2 cellular contexts compared by ENCODE assay signal in genomic region chr1:193042766-193043691, GRCh38.
TF ChIP-seq lines count a peak whose summit lies in the region.

No MANE protein-coding gene starts in this region.

TF ChIP-seq in HEK293, 187 proteins besides CTCF, POLR2A, EP300 and RAD21:
- no peak for TF ChIP-seq YY2 (tag by site-specific recombination; IDR thresholded peaks at IDR 0.05)
- peak; percentile 20; the same call in 1 of the 2 replicates for TF ChIP-seq ZNF362 (tag by site-specific recombination; IDR thresholded peaks at IDR 0.05)

TF ChIP-seq in H1, 55 proteins besides CTCF, POLR2A, EP300 and RAD21:
- no peak for TF ChIP-seq POLR2AphosphoS5 (IDR thresholded peaks at IDR 0.05; ENCODE audit: low read depth, low read length)
- no peak for TF ChIP-seq HDAC2 (IDR thresholded peaks at IDR 0.05; ENCODE audit: borderline replicate concordance in 1 of 2, low read depth in 2 of 2, low read length in 2 of 2)
- TF ChIP-seq CHD7 (IDR thresholded peaks at IDR 0.05; ENCODE audit: insufficient replicate concordance, low read length), result no peak
- TF ChIP-seq FOSL1 (IDR thresholded peaks at IDR 0.05; ENCODE audit: insufficient read depth, low read depth, low read length), result no peak
- no peak for TF ChIP-seq USF2 (IDR thresholded peaks at IDR 0.05; ENCODE audit: low read length)
- no peak for TF ChIP-seq GABPA (IDR thresholded peaks at IDR 0.05; ENCODE audit: borderline replicate concordance, insufficient read depth, low read length)
- TF ChIP-seq SUZ12 (IDR thresholded peaks at IDR 0.05; ENCODE audit: low read length), result no peak
- no peak for TF ChIP-seq TEAD4 (IDR thresholded peaks at IDR 0.05; ENCODE audit: low read depth, low read length)
- TF ChIP-seq TAF7 (optimal IDR thresholded peaks at IDR 0.05; ENCODE audit: borderline replicate concordance, low read depth, low read length), result no peak
- no peak for TF ChIP-seq CBX8 (IDR thresholded peaks at IDR 0.05; ENCODE audit: borderline replicate concordance, low read depth, low read length)
- no peak for TF ChIP-seq NRF1 (IDR thresholded peaks at IDR 0.05; ENCODE audit: low read depth, low read length)
- no peak for TF ChIP-seq YY1 (IDR thresholded peaks at IDR 0.05; ENCODE audit: low read depth, low read length)
- TF ChIP-seq ZNF274 (IDR thresholded peaks at IDR 0.05; ENCODE audit: borderline replicate concordance, extremely low read depth, low read length), result no peak
- TF ChIP-seq CBX5 (IDR thresholded peaks at IDR 0.05; ENCODE audit: low read depth, low read length), result no peak
- no peak for TF ChIP-seq CHD1 (IDR thresholded peaks at IDR 0.05; ENCODE audit: low read depth, low read length)
